Comparison of ENCODE assay signal across 8 cellular contexts in genomic region chr1:156768610-156769295, GRCh38. TPM values are rescaled to one million over a fixed set of nuclear protein-coding genes. Genes with fewer than 3 reads are reported as not detected.
DNase-seq lines count a peak whose midpoint lies in the region; ATAC-seq and TF ChIP-seq lines count a peak whose summit lies in the region.

No MANE protein-coding gene starts in this region.

- no peak for TF ChIP-seq CTCF in GM23338 (conservative IDR thresholded peaks at IDR 0.05; ENCODE audit: low read depth in 2 of 2)
- no peak for TF ChIP-seq CTCF in VCaP (conservative IDR thresholded peaks at IDR 0.05)
- no peak for TF ChIP-seq CTCF in smooth muscle cell (IDR thresholded peaks at IDR 0.05; ENCODE audit: borderline replicate concordance, insufficient read depth, poor library complexity, severe bottlenecking)

- peaks cover 40% of the 10 kb centered on the region for H3K36me3 Mint-ChIP-seq in GM23338 (ENCODE audit: low read depth)
- peaks cover 0 to 37% (median 8%) of the 10 kb centered on the region in 3 donors for H3K36me3 Mint-ChIP-seq in naive thymus-derived CD8-positive, alpha-beta T cell
- peaks cover 44% of the 10 kb centered on the region for H3K36me3 Mint-ChIP-seq in stimulated activated effector memory CD8-positive, alpha-beta T cell treated with anti-CD3 and anti-CD28 coated beads, Interleukin-12 subunit alpha, Interleukin-12 subunit beta, amount 100 ng/mL, for 72 hours

- H2AFZ ChIP-seq in GM23338 (no peak overlapping the region), smooth muscle cell (ENCODE audit: low read depth) (no peak overlapping the region)

- no peak for ATAC-seq in GM23338
- ATAC-seq in GM18502 (IDR thresholded peaks at IDR 0.05; ENCODE audit: poor library complexity, unreplicated experiment), result no peak
- no peak for ATAC-seq in naive thymus-derived CD8-positive, alpha-beta T cell
- no peak for ATAC-seq in stimulated activated effector memory CD8-positive, alpha-beta T cell treated with anti-CD3 and anti-CD28 coated beads, Interleukin-12 subunit alpha, Interleukin-12 subunit beta, amount 100 ng/mL, for 72 hours

- H3K27me3 Mint-ChIP-seq in GM23338 (ENCODE audit: insufficient read depth, low read depth, poor library complexity), result peaks cover 11% of the 10 kb centered on the region
- no peaks in the 10 kb centered on the region for H3K27me3 Mint-ChIP-seq in naive thymus-derived CD8-positive, alpha-beta T cell

- DNase-seq in GM23338 (ENCODE audit: low spot score) (no peak), smooth muscle cell (lab: John Stamatoyannopoulos, UW; ENCODE audit: unreplicated experiment) (no peak)
- DNase-seq in stimulated activated naive CD4-positive, alpha-beta T cell treated with Interleukin-2 at 50 U/mL for 16 hours (lab: John Stamatoyannopoulos, UW), result no peak
- no peak for DNase-seq in naive thymus-derived CD8-positive, alpha-beta T cell
- DNase-seq in stimulated activated effector memory CD8-positive, alpha-beta T cell treated with anti-CD3 and anti-CD28 coated beads, Interleukin-12 subunit alpha, Interleukin-12 subunit beta, amount 100 ng/mL, for 72 hours (ENCODE audit: low spot score in 2 of 2), result no peak

- H3K79me2 ChIP-seq in GM23338 (replicated peaks; ENCODE audit: insufficient read depth), result peaks cover 66% of the 10 kb centered on the region
- peaks cover 62% of the 10 kb centered on the region for H3K79me2 ChIP-seq in smooth muscle cell (ENCODE audit: low read depth)

- H3K9me2 ChIP-seq in GM23338 (ENCODE audit: insufficient read depth), result no peaks in the 10 kb centered on the region

- H3K4me1 Mint-ChIP-seq in GM23338, result peaks cover 37% of the 10 kb centered on the region
- peaks cover 34 to 55% (median 52%) of the 10 kb centered on the region in 4 donors for H3K4me1 Mint-ChIP-seq in naive thymus-derived CD8-positive, alpha-beta T cell
- H3K4me1 Mint-ChIP-seq in stimulated activated effector memory CD8-positive, alpha-beta T cell treated with anti-CD3 and anti-CD28 coated beads, Interleukin-12 subunit alpha, Interleukin-12 subunit beta, amount 100 ng/mL, for 72 hours, result peaks cover 49% of the 10 kb centered on the region

- H3K4me2 ChIP-seq in GM23338 (peak overlapping the region; percentile 99), smooth muscle cell (peak overlapping the region; percentile 90)

- H3K27ac Mint-ChIP-seq in GM23338, result no peak overlapping the region; the same call in 1 of the 2 replicates
- peak overlapping the region in 2 of 10 donors; percentile 60 to 71 for H3K27ac Mint-ChIP-seq in naive thymus-derived CD8-positive, alpha-beta T cell
- no peak overlapping the region for H3K27ac Mint-ChIP-seq in stimulated activated effector memory CD8-positive, alpha-beta T cell treated with anti-CD3 and anti-CD28 coated beads, Interleukin-12 subunit alpha, Interleukin-12 subunit beta, amount 100 ng/mL, for 72 hours

- no peaks in the 10 kb centered on the region for H3K9me3 Mint-ChIP-seq in GM23338
- H3K9me3 Mint-ChIP-seq in naive thymus-derived CD8-positive, alpha-beta T cell, result no peaks in the 10 kb centered on the region
- no peaks in the 10 kb centered on the region for H3K9me3 Mint-ChIP-seq in stimulated activated effector memory CD8-positive, alpha-beta T cell treated with anti-CD3 and anti-CD28 coated beads, Interleukin-12 subunit alpha, Interleukin-12 subunit beta, amount 100 ng/mL, for 72 hours

- peaks cover 7% of the 10 kb centered on the region for H3K36me3 ChIP-seq in GM23338 (ENCODE audit: insufficient read depth)
- no peaks in the 10 kb centered on the region for H3K36me3 ChIP-seq in smooth muscle cell (ENCODE audit: low read depth)

- H3F3A ChIP-seq in GM23338 (replicated peaks; ENCODE audit: low read depth) (peaks cover 15% of the 10 kb centered on the region), smooth muscle cell (ENCODE audit: low read depth) (peaks cover 9% of the 10 kb centered on the region)

- POLR2A ChIA-PET in naive thymus-derived CD8-positive, alpha-beta T cell (lab: Charles Lee), result interaction anchor here (0.8 to 4.6 kb wide), 5 partner anchors 16 to 43 kb away, joined by 3 to 104 read pairs (median 35); partner anchors contain the start of genes HDGF, ISG20L2, METTL25B and MRPL24

- no peaks in the 10 kb centered on the region for H3K9me3 ChIP-seq in smooth muscle cell (replicated peaks; ENCODE audit: low read depth)

- H3K4me3 Mint-ChIP-seq in GM23338, result no peak overlapping the region
- H3K4me3 Mint-ChIP-seq in naive thymus-derived CD8-positive, alpha-beta T cell, result no peak overlapping the region
- H3K4me3 Mint-ChIP-seq in stimulated activated effector memory CD8-positive, alpha-beta T cell treated with anti-CD3 and anti-CD28 coated beads, Interleukin-12 subunit alpha, Interleukin-12 subunit beta, amount 100 ng/mL, for 72 hours, result no peak overlapping the region

- H3K27me3 ChIP-seq in GM23338 (ENCODE audit: insufficient read depth), result no peaks in the 10 kb centered on the region
- H3K27me3 ChIP-seq in smooth muscle cell (ENCODE audit: low read depth), result no peaks in the 10 kb centered on the region

- H3K4me3 ChIP-seq in GM23338 (peak overlapping the region; percentile 71), iPS-11a (ENCODE audit: low read depth, low read length) (peak overlapping the region; percentile 92), smooth muscle cell (peak overlapping the region; percentile 86)

- H4K20me1 ChIP-seq in GM23338 (replicated peaks; ENCODE audit: insufficient read depth) (peaks cover 52% of the 10 kb centered on the region), smooth muscle cell (ENCODE audit: low read depth) (peaks cover 57% of the 10 kb centered on the region)

- H3K27ac ChIP-seq in GM23338 (ENCODE audit: low read depth), result no peak overlapping the region
- H3K27ac ChIP-seq in VCaP, result peak overlapping the region; percentile 91
- peak overlapping the region; percentile 85 for H3K27ac ChIP-seq in smooth muscle cell (ENCODE audit: low read depth)

- WGBS in smooth muscle cell (ENCODE audit: low lambda C conversion rate), result 25% methylated on average over 8 of the region's 8 CpGs

- H3K4me1 ChIP-seq in GM23338 (ENCODE audit: insufficient read depth), result peaks cover 32% of the 10 kb centered on the region
- H3K4me1 ChIP-seq in smooth muscle cell (ENCODE audit: low read depth), result peaks cover 19% of the 10 kb centered on the region

- H3K9ac ChIP-seq in smooth muscle cell (ENCODE audit: low read depth), result peak overlapping the region; percentile 95

TF ChIP-seq in GM23338, 12 proteins besides CTCF, POLR2A, EP300 and RAD21:
- TF ChIP-seq POLR2AphosphoS5 (IDR thresholded peaks at IDR 0.05; ENCODE audit: low read depth), result no peak
- no peak for TF ChIP-seq EZH2 (IDR thresholded peaks at IDR 0.05; ENCODE audit: low read depth, unreplicated experiment)
- no peak for TF ChIP-seq JUNB (IDR thresholded peaks at IDR 0.05; ENCODE audit: unreplicated experiment)

RNA-seq across cellular contexts. Expression of gene PRCC, which starts 1.4 kb away (rescaled TPM):
- 58.6 and 72.9 TPM in 2 replicates for total RNA-seq in GM23338 (2014; rRNA removed; shearing (Covaris generic))
- polyA plus RNA-seq in GM23338 (2016; fragmentation: Nextera tagmentation; extraction: Ambion mirVana) (65.3 and 66.2 TPM in 2 replicates), smooth muscle cell (68.1 and 68.7 TPM in 2 replicates)
- total RNA-seq in smooth muscle cell, result 31.0 and 37.7 TPM in 2 replicates
- total RNA-seq in naive thymus-derived CD8-positive, alpha-beta T cell, result 10 to 100 TPM; 59.5 to 64.0 TPM
- polyA plus RNA-seq in naive thymus-derived CD8-positive, alpha-beta T cell, result 10 to 100 TPM; 22.9 to 55.7 (median 39.9) TPM

RNA-seq across cellular contexts. Expression of gene HDGF, which starts 17.3 kb away (rescaled TPM):
- 230 and 251 TPM in 2 replicates for total RNA-seq in GM23338 (2014; rRNA removed; shearing (Covaris generic))
- polyA plus RNA-seq in GM23338 (2016; fragmentation: Nextera tagmentation; extraction: Ambion mirVana) (106 and 126 TPM in 2 replicates), smooth muscle cell (109 and 134 TPM in 2 replicates)
- total RNA-seq in smooth muscle cell, result 88.4 and 97.2 TPM in 2 replicates
- 100 to 1,000 TPM in 1 of 2 experiments, 10 to 100 TPM in 1; 95.4 to 103 TPM for total RNA-seq in naive thymus-derived CD8-positive, alpha-beta T cell
- 10 to 100 TPM; 25.0 to 50.1 (median 41.3) TPM for polyA plus RNA-seq in naive thymus-derived CD8-positive, alpha-beta T cell

RNA-seq across cellular contexts. Expression of gene MRPL24, which starts 27.9 kb away (rescaled TPM):
- 18.8 and 23.8 TPM in 2 replicates for total RNA-seq in GM23338 (2014; rRNA removed; shearing (Covaris generic))
- 45.7 and 52.4 TPM in 2 replicates for polyA plus RNA-seq in GM23338 (2016; fragmentation: Nextera tagmentation; extraction: Ambion mirVana)
- total RNA-seq in smooth muscle cell, result 16.5 and 29.3 TPM in 2 replicates
- 68.6 and 79.6 TPM in 2 replicates for polyA plus RNA-seq in smooth muscle cell
- total RNA-seq in naive thymus-derived CD8-positive, alpha-beta T cell, result 10 to 100 TPM; 49.7 to 56.9 TPM
- 100 to 1,000 TPM in 2 of 3 donors, 10 to 100 TPM in 1; 98.6 to 109 (median 103) TPM for polyA plus RNA-seq in naive thymus-derived CD8-positive, alpha-beta T cell

RNA-seq across cellular contexts. Expression of gene ISG20L2, which starts 40.2 kb away (rescaled TPM):
- total RNA-seq in GM23338 (2014; rRNA removed; shearing (Covaris generic)), result 34.9 and 50.9 TPM in 2 replicates
- polyA plus RNA-seq in GM23338 (2016; fragmentation: Nextera tagmentation; extraction: Ambion mirVana) (22.2 and 23.1 TPM in 2 replicates), smooth muscle cell (17.4 and 19.2 TPM in 2 replicates)
- 13.8 and 20.3 TPM in 2 replicates for total RNA-seq in smooth muscle cell
- total RNA-seq in naive thymus-derived CD8-positive, alpha-beta T cell, result 10 to 100 TPM; 45.0 to 50.3 TPM
- 10 to 100 TPM; 20.0 to 23.4 (median 20.7) TPM for polyA plus RNA-seq in naive thymus-derived CD8-positive, alpha-beta T cell

RNA-seq across cellular contexts. Expression of gene METTL25B, which starts 40.5 kb away (rescaled TPM):
- total RNA-seq in GM23338 (2014; rRNA removed; shearing (Covaris generic)), result 12.9 and 18.3 TPM in 2 replicates
- polyA plus RNA-seq in GM23338 (2016; fragmentation: Nextera tagmentation; extraction: Ambion mirVana) (18.1 and 21.1 TPM in 2 replicates), smooth muscle cell (17.5 and 21.7 TPM in 2 replicates)
- total RNA-seq in smooth muscle cell, result 5.4 and 11.0 TPM in 2 replicates
- 10 to 100 TPM; 33.6 to 39.3 TPM for total RNA-seq in naive thymus-derived CD8-positive, alpha-beta T cell
- 1 to 10 TPM; 2.3 to 6.7 (median 5.6) TPM for polyA plus RNA-seq in naive thymus-derived CD8-positive, alpha-beta T cell
